In the genomic region with DNA sequence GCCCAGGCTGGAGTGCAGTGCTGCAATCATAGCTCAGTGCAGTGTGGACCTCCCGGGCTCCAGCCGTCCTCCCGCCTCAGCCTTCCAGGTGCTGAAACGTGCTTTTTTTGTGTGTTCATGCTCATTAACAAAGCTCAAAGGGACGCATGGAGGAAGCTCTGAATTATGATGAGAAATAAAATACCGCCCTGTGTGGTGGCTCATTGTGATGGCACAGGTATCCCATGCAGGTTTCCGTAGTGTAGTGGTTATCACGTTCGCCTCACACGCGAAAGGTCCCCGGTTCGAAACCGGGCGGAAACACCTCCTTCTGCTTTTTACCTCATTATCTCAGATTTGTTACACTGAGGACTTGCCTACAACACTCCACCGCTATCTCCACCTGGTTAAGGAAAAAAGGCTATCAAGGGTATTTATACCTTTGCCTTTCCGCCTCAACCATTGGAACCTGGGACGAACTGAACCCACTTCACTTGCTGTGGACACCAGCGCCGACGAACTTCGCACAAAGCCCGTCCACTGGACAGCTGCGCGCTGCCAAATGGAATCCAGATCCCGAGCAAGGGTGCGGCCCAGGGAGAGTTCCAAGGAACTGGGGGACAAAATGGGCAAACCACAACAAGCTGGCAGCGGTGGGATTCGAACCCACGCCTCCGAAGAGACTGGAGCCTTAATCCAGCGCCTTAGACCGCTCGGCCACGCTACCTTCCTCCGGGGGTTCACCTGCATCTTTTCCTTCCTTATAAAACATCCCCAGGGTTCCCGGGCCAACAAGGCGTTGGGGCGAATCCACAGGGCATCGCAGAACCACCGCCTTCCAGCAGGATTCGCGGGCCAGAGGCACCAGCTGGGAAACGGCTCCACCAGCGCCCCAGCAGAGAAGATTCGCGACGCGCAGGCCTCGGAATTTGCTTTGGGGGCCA, we compare ENCODE assay signal across 9 cellular contexts. TPM values are rescaled to one million over a fixed set of nuclear protein-coding genes. Genes with fewer than 3 reads are reported as not detected.
DNase-seq lines count a peak whose midpoint lies in the region; ATAC-seq and TF ChIP-seq lines count a peak whose summit lies in the region.
"Had no signal": no experiment of that assay in that cellular context is flagged by ENCODE, and none has a peak within 500 bp of the region (broad histone marks: within the 10 kb centered on the region; RNA-seq: fewer than 3 reads in every experiment).

No MANE protein-coding gene starts in this region.

- H3K9me3 Mint-ChIP-seq in activated CD8-positive, alpha-beta T cell treated with anti-CD3 and anti-CD28 coated beads for 36 hours, result no peaks in the 10 kb centered on the region

- no peak for DNase-seq in activated CD4-positive, CD25-positive, alpha-beta regulatory T cell (lab: John Stamatoyannopoulos, UW)
- peak; percentile 88 for DNase-seq in activated CD8-positive, alpha-beta T cell treated with anti-CD3 and anti-CD28 coated beads for 36 hours
- peak in 27 of 42 donors; percentile 27 to 76 (median 49) for DNase-seq in head of caudate nucleus
- peak; percentile 53 for DNase-seq in stimulated activated CD8-positive, alpha-beta memory T cell treated with anti-CD3 and anti-CD28 coated beads, Interleukin-4, amount 100 ng/mL, for 24 hours (ENCODE audit: low read depth)
- no peak for DNase-seq in NCI-H748 (lab: John Stamatoyannopoulos, UW; ENCODE audit: unreplicated experiment)
- no peak for DNase-seq in epidermal melanocyte (ENCODE audit: insufficient read length, low spot score)
- DNase-seq: left cardiac atrium had no signal

- no peaks in the 10 kb centered on the region for H3K36me3 Mint-ChIP-seq in activated CD8-positive, alpha-beta T cell treated with anti-CD3 and anti-CD28 coated beads for 36 hours (ENCODE audit: low read depth)

- H3K4me3 Mint-ChIP-seq in activated CD8-positive, alpha-beta T cell treated with anti-CD3 and anti-CD28 coated beads for 36 hours, result peak overlapping the region; percentile 79

- POLR2A ChIA-PET in activated CD8-positive, alpha-beta T cell treated with anti-CD3 and anti-CD28 coated beads for 36 hours (lab: Charles Lee), result interaction anchor here (0.5 to 2.6 kb wide), 8 partner anchors 11 to 341 kb away, joined by 3 to 11 read pairs (median 6); a partner anchor contains a TSS

- peak; percentile 72 for ATAC-seq in activated CD4-positive, CD25-positive, alpha-beta regulatory T cell treated with anti-CD3 and anti-CD28 coated beads, Interleukin-2, amount 50 U/mL, for 24 hours
- peak; percentile 31 for ATAC-seq in HG03469 (IDR thresholded peaks at IDR 0.05; ENCODE audit: unreplicated experiment)
- peak; percentile 75 for ATAC-seq in activated CD8-positive, alpha-beta T cell treated with anti-CD3 and anti-CD28 coated beads for 36 hours

- peaks cover 46% of the 10 kb centered on the region for H3K27me3 Mint-ChIP-seq in activated CD8-positive, alpha-beta T cell treated with anti-CD3 and anti-CD28 coated beads for 36 hours

- peak overlapping the region; percentile 85 for H3K27ac Mint-ChIP-seq in activated CD8-positive, alpha-beta T cell treated with anti-CD3 and anti-CD28 coated beads for 36 hours

- CTCF ChIA-PET in activated CD8-positive, alpha-beta T cell treated with anti-CD3 and anti-CD28 coated beads for 36 hours (lab: Charles Lee), result interaction anchor here (1.0 to 4.5 kb wide), 4 partner anchors 11 to 48 kb away, joined by 3 to 34 read pairs (median 4); no protein-coding TSS in a partner anchor

- H3K4me1 Mint-ChIP-seq in activated CD8-positive, alpha-beta T cell treated with anti-CD3 and anti-CD28 coated beads for 36 hours (ENCODE audit: low read depth), result peaks cover 37% of the 10 kb centered on the region

- no peak for TF ChIP-seq CTCF in activated CD8-positive, alpha-beta T cell treated with anti-CD3 and anti-CD28 coated beads for 36 hours (IDR thresholded peaks at IDR 0.05)

- intact Hi-C loops in activated CD8-positive, alpha-beta T cell treated with anti-CD3 and anti-CD28 coated beads for 36 hours (cut with micrococcal nuclease), result no loop called here
- intact Hi-C loops in head of caudate nucleus (cut with DNase I), result no loop called here

RNA-seq across cellular contexts. Expression of a gene that starts 26.3 kb away (rescaled TPM):
- total RNA-seq in activated CD8-positive, alpha-beta T cell treated with anti-CD3 and anti-CD28 coated beads for 36 hours, result not detected
- total RNA-seq: left cardiac atrium had no signal

RNA-seq across cellular contexts. Expression of a gene that starts 31.3 kb away (rescaled TPM):
- total RNA-seq in activated CD8-positive, alpha-beta T cell treated with anti-CD3 and anti-CD28 coated beads for 36 hours, result 1 to 10 TPM; 1.1 to 3.0 TPM

RNA-seq across cellular contexts. Expression of a gene that starts 42.7 kb away (rescaled TPM):
- not detected for total RNA-seq in activated CD8-positive, alpha-beta T cell treated with anti-CD3 and anti-CD28 coated beads for 36 hours
- total RNA-seq: left cardiac atrium had no signal

RNA-seq across cellular contexts. Expression of a gene that starts 49.4 kb away (rescaled TPM):
- 10 to 100 TPM; 30.6 to 31.5 TPM for total RNA-seq in activated CD8-positive, alpha-beta T cell treated with anti-CD3 and anti-CD28 coated beads for 36 hours

Comparison
In these comparisons a context has a peak if more than half of its experiments do, and no peak if none do; other contexts are left out.
1. DNase-seq: peak in activated CD8-positive, alpha-beta T cell treated with anti-CD3 and anti-CD28 coated beads for 36 hours (single experiment), head of caudate nucleus (27 of 42) and stimulated activated CD8-positive, alpha-beta memory T cell treated with anti-CD3 and anti-CD28 coated beads, Interleukin-4, amount 100 ng/mL, for 24 hours (single experiment); none in activated CD4-positive, CD25-positive, alpha-beta regulatory T cell (0 of 4), NCI-H748 (single experiment) and epidermal melanocyte (single experiment).
2. Peak in every context shown above with its lines, with median percentiles within 50 percentile points of each other: ATAC-seq.